Comparison of ENCODE assay signal across 13 cellular contexts in genomic region chr20:2130062-2130591, GRCh38. TPM values are rescaled to one million over a fixed set of nuclear protein-coding genes. Genes with fewer than 3 reads are reported as not detected.
DNase-seq lines count a peak whose midpoint lies in the region; ATAC-seq and TF ChIP-seq lines count a peak whose summit lies in the region.
"Had no signal": no experiment of that assay in that cellular context is flagged by ENCODE, and none has a peak within 500 bp of the region (broad histone marks: within the 10 kb centered on the region; RNA-seq: fewer than 3 reads in every experiment).

No MANE protein-coding gene starts in this region.

- TF ChIP-seq CTCF in A673 (conservative IDR thresholded peaks at IDR 0.05; ENCODE audit: low read depth, low read length) = no peak
- no peak for TF ChIP-seq CTCF in GM12864 (IDR thresholded peaks at IDR 0.05; ENCODE audit: low read depth, low read length, missing control alignments)
- no peak for TF ChIP-seq CTCF in nephron progenitor cell (IDR thresholded peaks at IDR 0.05)
- TF ChIP-seq CTCF in upper lobe of left lung (IDR thresholded peaks at IDR 0.05) = no peak
- no peak for TF ChIP-seq CTCF in GM20000 (IDR thresholded peaks at IDR 0.05; ENCODE audit: extremely low read depth, missing control alignments)

- H3K36me3 ChIP-seq in A673 (ENCODE audit: insufficient read depth, low read length, poor library complexity, severe bottlenecking) (no peaks in the 10 kb centered on the region), upper lobe of left lung (peaks cover 0 to 8% (median 2%) of the 10 kb centered on the region in 4 donors)
- H3K36me3 ChIP-seq in CD8-positive, alpha-beta memory T cell (ENCODE audit: insufficient read depth, low read length) = no peaks in the 10 kb centered on the region

- POLR2A ChIA-PET in A673 (lab: Charles Lee; ENCODE audit: low non-redundant PET) = no interaction called here
- POLR2A ChIA-PET in CD8-positive, alpha-beta memory T cell (lab: Charles Lee) = no interaction called here

- H3K4me1 ChIP-seq in A673 (ENCODE audit: insufficient read depth, low read length, poor library complexity, severe bottlenecking) = peaks cover 5% of the 10 kb centered on the region
- H3K4me1 ChIP-seq in CD8-positive, alpha-beta memory T cell (ENCODE audit: insufficient read depth, low read length) = peaks cover 20% of the 10 kb centered on the region
- H3K4me1 ChIP-seq in upper lobe of left lung = peaks cover 16 to 48% (median 32%) of the 10 kb centered on the region in 4 donors
- H3K4me1 ChIP-seq: SJCRH30 had no signal

- H3K27me3 ChIP-seq in A673 (replicated peaks; ENCODE audit: insufficient read depth, low read depth, low read length, poor library complexity) (no peaks in the 10 kb centered on the region), upper lobe of left lung (no peaks in the 10 kb centered on the region)
- no peaks in the 10 kb centered on the region for H3K27me3 ChIP-seq in CD8-positive, alpha-beta memory T cell (ENCODE audit: insufficient read depth, low read length, poor library complexity, severe bottlenecking)
- H3K27me3 ChIP-seq: SJCRH30 had no signal

- H3K27me3 Mint-ChIP-seq in nephron progenitor cell (ENCODE audit: low read depth, poor library complexity) = peaks cover under 1% of the 10 kb centered on the region
- no peaks in the 10 kb centered on the region for H3K27me3 Mint-ChIP-seq in CD8-positive, alpha-beta memory T cell

- peak overlapping the region; percentile 57 for H3K27ac Mint-ChIP-seq in nephron progenitor cell
- peak overlapping the region in 2 of 8 donors; percentile 49 to 82 for H3K27ac Mint-ChIP-seq in CD8-positive, alpha-beta memory T cell

- H3K4me3 Mint-ChIP-seq in nephron progenitor cell = no peak overlapping the region
- no peak overlapping the region for H3K4me3 Mint-ChIP-seq in CD8-positive, alpha-beta memory T cell

- WGBS in upper lobe of left lung, 2 donors = 89 to 92% methylated on average over 15 of the region's 15 CpGs

- DNase-seq in A673 (ENCODE audit: low spot score) (no peak), GM12864 (ENCODE audit: low read depth) (peak; percentile 16), caudate nucleus (lab: John Stamatoyannopoulos, UW) (peak in 13 of 61 donors; percentile 4 to 35 (median 19)), nephron progenitor cell (no peak), upper lobe of left lung (no peak), GM20000 (ENCODE audit: low spot score) (no peak)
- no peak for DNase-seq in CD8-positive, alpha-beta memory T cell
- DNase-seq: activated naive CD4-positive, alpha-beta T cell treated with Interleukin-2 at 50 U/mL for 16 hours; AML-193; DMS79; mammary epithelial cell; SJCRH30 had no signal

- no peaks in the 10 kb centered on the region for H3K9me3 Mint-ChIP-seq in nephron progenitor cell
- no peaks in the 10 kb centered on the region for H3K9me3 Mint-ChIP-seq in CD8-positive, alpha-beta memory T cell

- H3K4me3 ChIP-seq in A673 (ENCODE audit: low read depth, low read length, poor library complexity, severe bottlenecking) (no peak overlapping the region), GM12864 (ENCODE audit: low read depth, low read length) (no peak overlapping the region), upper lobe of left lung (no peak overlapping the region)
- H3K4me3 ChIP-seq in CD8-positive, alpha-beta memory T cell (ENCODE audit: low read length) = no peak overlapping the region
- H3K4me3 ChIP-seq: SJCRH30 had no signal

- no peak for ATAC-seq in upper lobe of left lung (ENCODE audit: low FRiP score in 2 of 2)
- no peak for ATAC-seq in GM19324 (IDR thresholded peaks at IDR 0.05; ENCODE audit: low FRiP score, unreplicated experiment)

- H3K9me3 ChIP-seq in A673 (ENCODE audit: low read depth, low read length, poor library complexity, severe bottlenecking) (no peaks in the 10 kb centered on the region), upper lobe of left lung (no peaks in the 10 kb centered on the region)
- H3K9me3 ChIP-seq in CD8-positive, alpha-beta memory T cell (ENCODE audit: low read length) = no peaks in the 10 kb centered on the region
- H3K9me3 ChIP-seq: SJCRH30 had no signal

- H3K4me1 Mint-ChIP-seq in nephron progenitor cell = peaks cover 75% of the 10 kb centered on the region
- peaks cover 65 to 82% (median 71%) of the 10 kb centered on the region in 3 donors for H3K4me1 Mint-ChIP-seq in CD8-positive, alpha-beta memory T cell

- no peak for TF ChIP-seq POLR2A in upper lobe of left lung (IDR thresholded peaks at IDR 0.05)

- CTCF ChIA-PET in A673 (lab: Charles Lee) = no interaction called here
- CTCF ChIA-PET in CD8-positive, alpha-beta memory T cell (lab: Charles Lee) = no interaction called here

- BruUV-seq in A673 (replicated peaks; lab: Mats Ljungman, UMichigan) = no TSS peak

- intact Hi-C loops in A673 (cut with micrococcal nuclease; ENCODE audit: unreplicated experiment) = no loop called here

- TF ChIP-seq EP300 in upper lobe of left lung (IDR thresholded peaks at IDR 0.05) = no peak

- H3K27ac ChIP-seq in A673 (ENCODE audit: low read depth, low read length, poor library complexity, severe bottlenecking) (peak overlapping the region; percentile 5), caudate nucleus (ENCODE audit: low read depth, low read length) (peak overlapping the region; percentile 83), upper lobe of left lung (no peak overlapping the region)
- H3K27ac ChIP-seq in CD8-positive, alpha-beta memory T cell (ENCODE audit: low read depth, low read length) = no peak overlapping the region
- H3K27ac ChIP-seq: SJCRH30 had no signal

- peaks cover 8% of the 10 kb centered on the region for H3K36me3 Mint-ChIP-seq in nephron progenitor cell (ENCODE audit: low read depth)
- H3K36me3 Mint-ChIP-seq in CD8-positive, alpha-beta memory T cell = peaks cover 0 to 31% (median 0%) of the 10 kb centered on the region in 3 donors

RNA-seq across cellular contexts. Expression of gene STK35, which starts 28.5 kb away (rescaled TPM):
- 38.2 and 38.8 TPM in 2 replicates for total RNA-seq in A673 (2021)
- total RNA-seq in CD8-positive, alpha-beta memory T cell = 10 to 100 TPM; 21.1 to 21.4 TPM
- 5.5 TPM for polyA plus RNA-seq in CD8-positive, alpha-beta memory T cell
- total RNA-seq in upper lobe of left lung = 10 to 100 TPM; 14.4 to 36.0 (median 22.5) TPM

Comparison
In these comparisons a context has a peak if more than half of its experiments do, and no peak if none do; other contexts are left out.
1. H3K27ac ChIP-seq: peak in A673 (single experiment) and caudate nucleus (single experiment); none in CD8-positive, alpha-beta memory T cell (single experiment) and upper lobe of left lung (0 of 4).